9 cellular contexts compared by ENCODE assay signal in the genomic region with DNA sequence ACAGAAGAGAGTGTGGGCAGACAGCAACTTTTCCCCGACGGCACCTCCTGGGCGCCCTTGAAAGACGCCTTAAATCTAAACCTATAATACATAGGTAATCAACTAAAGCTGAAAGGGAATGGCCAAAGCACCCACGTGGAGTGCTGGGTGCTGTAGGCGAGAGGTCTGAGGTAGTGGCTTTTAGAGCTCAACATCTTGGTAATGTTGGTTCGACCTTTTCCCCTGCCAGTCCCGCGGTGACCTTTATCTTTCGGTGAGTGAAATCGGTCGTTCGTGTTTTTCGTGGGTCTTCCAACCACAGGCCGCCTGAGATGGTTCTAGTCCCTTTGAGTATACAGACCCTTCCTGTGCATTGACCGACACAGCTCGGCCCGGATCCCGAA. TPM values are rescaled to one million over a fixed set of nuclear protein-coding genes. Genes with fewer than 3 reads are reported as not detected.
A peak's percentile ranks its signal among the peaks of the same experiment; 100 is the strongest.
DNase-seq lines count a peak whose midpoint lies in the region; ATAC-seq and TF ChIP-seq lines count a peak whose summit lies in the region.
"Had no signal": no experiment of that assay in that cellular context is flagged by ENCODE, and none has a peak within 500 bp of the region (broad histone marks: within the 10 kb centered on the region; RNA-seq: fewer than 3 reads in every experiment).

No MANE protein-coding gene starts in this region.

- no peak for TF ChIP-seq POLR2A in gastrocnemius medialis (IDR thresholded peaks at IDR 0.05)

- peaks cover 25% of the 10 kb centered on the region for H3K36me3 Mint-ChIP-seq in CD4-positive, alpha-beta T cell (ENCODE audit: low read depth)

- H3K36me3 ChIP-seq in OCI-LY3 (replicated peaks; ENCODE audit: low read depth, low read length) (no peaks in the 10 kb centered on the region), gastrocnemius medialis (no peaks in the 10 kb centered on the region), aorta (ENCODE audit: control insufficient read depth in 1 of 2, insufficient read depth in 2 of 2, low read length in 1 of 2) (no peaks in the 10 kb centered on the region)

- 1 to 2% methylated on average over 19 of the region's 19 CpGs for WGBS in aorta, 2 donors

- H3K4me3 Mint-ChIP-seq in CD4-positive, alpha-beta T cell: peak overlapping the region; percentile 97

- peak overlapping the region; percentile 78; the same call in 1 of the 2 replicates for H2AFZ ChIP-seq in OCI-LY3 (ENCODE audit: low read depth, low read length)

- no peaks in the 10 kb centered on the region for H3K79me2 ChIP-seq in OCI-LY3 (ENCODE audit: low read length)

- H3K27me3 Mint-ChIP-seq in CD4-positive, alpha-beta T cell: peaks cover 27% of the 10 kb centered on the region

- H3K4me1 ChIP-seq in OCI-LY3 (ENCODE audit: low read length) (peaks cover 8% of the 10 kb centered on the region; the same call in 1 of the 2 replicates), gastrocnemius medialis (peaks cover 4 to 20% of the 10 kb centered on the region in 2 donors), aorta (ENCODE audit: control insufficient read depth in 1 of 2, insufficient read depth in 2 of 2, low read length in 2 of 2) (no peaks in the 10 kb centered on the region)

- CTCF ChIA-PET in CD4-positive, alpha-beta T cell (lab: Charles Lee): interaction anchor here (2.3 kb wide), 1 partner anchor 19 kb away, joined by 13 read pairs; no protein-coding TSS in a partner anchor

- no peaks in the 10 kb centered on the region for H3K9me3 ChIP-seq in CD4-positive, alpha-beta T cell (ENCODE audit: control insufficient read depth, low read length)
- H3K9me3 ChIP-seq in OCI-LY3 (ENCODE audit: insufficient read depth, low read length): no peaks in the 10 kb centered on the region
- no peaks in the 10 kb centered on the region for H3K9me3 ChIP-seq in gastrocnemius medialis
- H3K9me3 ChIP-seq in aorta (ENCODE audit: control insufficient read depth, low read length): no peaks in the 10 kb centered on the region

- peaks cover 7% of the 10 kb centered on the region for H3K27me3 ChIP-seq in CD4-positive, alpha-beta T cell (ENCODE audit: control insufficient read depth, insufficient read depth, low read length)
- H3K27me3 ChIP-seq in OCI-LY3 (ENCODE audit: low read depth, low read length) (peaks cover 18% of the 10 kb centered on the region), gastrocnemius medialis (peaks cover 62 to 89% (median 89%) of the 10 kb centered on the region in 3 donors), aorta (ENCODE audit: control insufficient read depth in 1 of 2, insufficient read depth in 2 of 2, low read length in 1 of 2) (no peaks in the 10 kb centered on the region)

- H3K27ac Mint-ChIP-seq in CD4-positive, alpha-beta T cell: peak overlapping the region; percentile 94

- H3K9me3 Mint-ChIP-seq in CD4-positive, alpha-beta T cell: peaks cover 3% of the 10 kb centered on the region

- no peaks in the 10 kb centered on the region for H4K20me1 ChIP-seq in OCI-LY3 (ENCODE audit: insufficient read depth, low read length)

- H3K9ac ChIP-seq in OCI-LY3 (ENCODE audit: low read length): peak overlapping the region; percentile 72

- ATAC-seq in CD4-positive, alpha-beta T cell (ENCODE audit: poor library complexity): peak; percentile 19
- ATAC-seq in GM21423 (IDR thresholded peaks at IDR 0.05; ENCODE audit: unreplicated experiment): peak; percentile 22
- ATAC-seq in gastrocnemius medialis: no peak
- ATAC-seq in aorta (ENCODE audit: low FRiP score): no peak

- no peak for DNase-seq in CD4-positive, alpha-beta T cell
- no peak for DNase-seq in epithelial cell of proximal tubule (ENCODE audit: low read depth)
- DNase-seq in gastrocnemius medialis: no peak
- DNase-seq in stimulated activated naive CD4-positive, alpha-beta T cell (lab: John Stamatoyannopoulos, UW): no peak
- no peak for DNase-seq in aorta
- DNase-seq in superior temporal gyrus (ENCODE audit: extremely low spot score): no peak

- H3K4me1 Mint-ChIP-seq in CD4-positive, alpha-beta T cell (ENCODE audit: low read depth): peaks cover 59% of the 10 kb centered on the region

- H3K4me2 ChIP-seq in OCI-LY3 (ENCODE audit: low read length): peak overlapping the region; percentile 86

- POLR2A ChIA-PET in CD4-positive, alpha-beta T cell (lab: Charles Lee): interaction anchor here (0.7 to 3.8 kb wide), 10 partner anchors 10 to 312 kb away, joined by 3 to 65 read pairs (median 6); partner anchors contain the start of genes PARP2, PIP4P1, RNASE4 and TEP1

- intact Hi-C loops in CD4-positive, alpha-beta T cell (cut with DNase I, micrococcal nuclease): loop anchor here (2.0 to 5.0 kb wide), 2 partner anchors 20 to 50 kb away; partner anchors contain the start of gene RNASE4 (in 1 of the 2)
- intact Hi-C loops in gastrocnemius medialis (cut with DNase I; ENCODE audit: low total_unique reads) (loop anchor here (5.0 kb wide), 1 partner anchor 50 kb away; the partner anchor contains the start of gene RNASE4), aorta (cut with DNase I) (loop anchor here in 1 of 2 donors (5.0 kb wide), 1 partner anchor 50 kb away; the partner anchor contains the start of gene RNASE4)

- H3K4me3 ChIP-seq in OCI-LY3 (ENCODE audit: low read length): peak overlapping the region; percentile 83
- peak overlapping the region; percentile 49 for H3K4me3 ChIP-seq in epithelial cell of proximal tubule (ENCODE audit: low read depth, low read length)
- peak overlapping the region; percentile 15 to 28 (median 22) for H3K4me3 ChIP-seq in gastrocnemius medialis
- no peak overlapping the region for H3K4me3 ChIP-seq in aorta (ENCODE audit: low read length in 2 of 2)

- TF ChIP-seq CTCF in CD4-positive, alpha-beta T cell (IDR thresholded peaks at IDR 0.05): no peak
- TF ChIP-seq CTCF in OCI-LY3 (IDR thresholded peaks at IDR 0.05; ENCODE audit: low read depth, low read length) (no peak), epithelial cell of proximal tubule (conservative IDR thresholded peaks at IDR 0.05; ENCODE audit: low read depth, low read length) (no peak), gastrocnemius medialis (IDR thresholded peaks at IDR 0.05 in 4 of 5, conservative IDR thresholded peaks at IDR 0.05 in 1 of 5) (no peak)

- in situ Hi-C loops in gastrocnemius medialis (cut with MboI; ENCODE audit: low sequenced_read_pairs in 4 of 4): no loop called here

- H3K27ac ChIP-seq in CD4-positive, alpha-beta T cell (ENCODE audit: low read depth, low read length): no peak overlapping the region
- H3K27ac ChIP-seq in OCI-LY3 (ENCODE audit: low read length): peak overlapping the region; percentile 30
- no peak overlapping the region for H3K27ac ChIP-seq in gastrocnemius medialis
- no peak overlapping the region for H3K27ac ChIP-seq in aorta (ENCODE audit: low read depth in 1 of 2, low read length in 2 of 2)

RNA-seq across cellular contexts. Expression of gene OR6S1, which starts 9.1 kb away (rescaled TPM):
- total RNA-seq in CD4-positive, alpha-beta T cell: not detected
- not detected in 2 replicates for total RNA-seq in epithelial cell of proximal tubule
- not detected for total RNA-seq in gastrocnemius medialis
- not detected for total RNA-seq in aorta
- not detected for polyA plus RNA-seq in aorta
- total RNA-seq: HT1080 had no signal

RNA-seq across cellular contexts. Expression of gene RNASE12, which starts 41.3 kb away (rescaled TPM):
- not detected for total RNA-seq in CD4-positive, alpha-beta T cell
- total RNA-seq in epithelial cell of proximal tubule (not detected in 2 replicates), gastrocnemius medialis (not detected), aorta (not detected)
- polyA plus RNA-seq in aorta: not detected
- total RNA-seq: HT1080 had no signal

RNA-seq across cellular contexts. Expression of gene RNASE11, which starts 44.6 kb away (rescaled TPM):
- total RNA-seq in CD4-positive, alpha-beta T cell: not detected
- total RNA-seq in epithelial cell of proximal tubule: not detected in 2 replicates
- not detected for total RNA-seq in gastrocnemius medialis
- total RNA-seq in aorta: not detected
- polyA plus RNA-seq in aorta: not detected
- total RNA-seq: HT1080 had no signal

RNA-seq across cellular contexts. Expression of gene RNASE4, which starts 51.9 kb away (rescaled TPM):
- under 1 TPM; 0.11 to 0.38 TPM for total RNA-seq in CD4-positive, alpha-beta T cell
- total RNA-seq in epithelial cell of proximal tubule: 5.3 and 7.6 TPM in 2 replicates
- 10 to 100 TPM; 12.2 to 21.3 (median 18.9) TPM for total RNA-seq in gastrocnemius medialis
- 10 to 100 TPM; 37.4 to 71.8 TPM for total RNA-seq in aorta
- polyA plus RNA-seq in aorta: 10 to 100 TPM; 39.3 to 85.1 TPM

RNA-seq across cellular contexts. Expression of gene ANG, which starts 56.1 kb away (rescaled TPM):
- total RNA-seq in CD4-positive, alpha-beta T cell: under 1 TPM; 0.27 to 0.92 TPM
- total RNA-seq in epithelial cell of proximal tubule (1.3 and 4.8 TPM in 2 replicates), gastrocnemius medialis (10 to 100 TPM in 1 of 4 donors, 1 to 10 TPM in 3; 3.9 to 10.5 (median 5.6) TPM), aorta (10 to 100 TPM; 19.7 to 22.1 TPM)
- polyA plus RNA-seq in aorta: 10 to 100 TPM; 20.8 to 30.3 TPM

Comparison
In these comparisons a context has a peak if more than half of its experiments do, and no peak if none do; other contexts are left out.
1. ATAC-seq: peak in CD4-positive, alpha-beta T cell (single experiment) and GM21423 (single experiment); none in gastrocnemius medialis (0 of 2) and aorta (single experiment).
2. H3K4me3 ChIP-seq: peak in OCI-LY3 (single experiment), epithelial cell of proximal tubule (single experiment) and gastrocnemius medialis (4 of 4); none in aorta (0 of 2).